8 cellular contexts compared by ENCODE assay signal in genomic region chr5:55176176-55176818, GRCh38. TPM values are rescaled to one million over a fixed set of nuclear protein-coding genes. Genes with fewer than 3 reads are reported as not detected.
A peak's percentile ranks its signal among the peaks of the same experiment; 100 is the strongest.
DNase-seq lines count a peak whose midpoint lies in the region; ATAC-seq and TF ChIP-seq lines count a peak whose summit lies in the region.

No MANE protein-coding gene starts in this region.

- H3K36me3 ChIP-seq in HUES48 (ENCODE audit: control insufficient read depth, insufficient read depth, low read length) (no peaks in the 10 kb centered on the region), liver (ENCODE audit: control insufficient read depth in 4 of 4, insufficient read depth in 3 of 4, low read depth in 1 of 4, low read length in 3 of 4) (no peaks in the 10 kb centered on the region), thyroid gland (no peaks in the 10 kb centered on the region)

- intact Hi-C loops in CD14-positive monocyte (cut with micrococcal nuclease) (no loop called here), thyroid gland (cut with DNase I) (loop anchor here (5.0 to 10.0 kb wide), 2 partner anchors 56 to 129 kb away; partner anchors contain the start of genes CCNO, DHX29 and MTREX)

- H3K27ac ChIP-seq in HUES48 (ENCODE audit: low read depth, low read length) (no peak overlapping the region), liver (ENCODE audit: low read depth in 1 of 2, low read length in 2 of 2) (no peak overlapping the region), thyroid gland (peak overlapping the region in 1 of 3 donors; percentile 3)

- peaks cover 0 to 7% of the 10 kb centered on the region in 2 donors for H3K36me3 Mint-ChIP-seq in CD14-positive monocyte

- peaks cover 2 to 22% (median 7%) of the 10 kb centered on the region in 7 donors for H3K9me3 Mint-ChIP-seq in CD14-positive monocyte

- H3K9me3 ChIP-seq in HUES48 (ENCODE audit: control insufficient read depth, insufficient read depth, low read length), result no peaks in the 10 kb centered on the region
- no peaks in the 10 kb centered on the region for H3K9me3 ChIP-seq in liver (ENCODE audit: control insufficient read depth in 4 of 4, low read length in 3 of 4)
- no peaks in the 10 kb centered on the region for H3K9me3 ChIP-seq in thyroid gland

- peak overlapping the region; percentile 63 for H3K4me3 ChIP-seq in HUES48 (ENCODE audit: low read depth, low read length)
- peak overlapping the region; percentile 21 to 25 for H3K4me3 ChIP-seq in cardiac fibroblast (replicated peaks in 1 of 2; ENCODE audit: low read depth in 2 of 2, low read length in 2 of 2)
- H3K4me3 ChIP-seq in liver (ENCODE audit: low read depth in 1 of 3, low read length in 3 of 3), result peak overlapping the region in 2 of 3 donors; percentile 37 to 44
- peak overlapping the region in 2 of 3 donors; percentile 19 to 24 for H3K4me3 ChIP-seq in thyroid gland (replicated peaks in 1 of 3)

- H3K4me1 Mint-ChIP-seq in CD14-positive monocyte, result peaks cover 36% of the 10 kb centered on the region

- ATAC-seq in HG02970 (IDR thresholded peaks at IDR 0.05; ENCODE audit: low FRiP score, unreplicated experiment) (no peak), GM21576 (IDR thresholded peaks at IDR 0.05; ENCODE audit: unreplicated experiment) (no peak)

- no peak overlapping the region for H3K9ac ChIP-seq in HUES48 (ENCODE audit: low read depth, low read length)
- H3K9ac ChIP-seq in liver (ENCODE audit: low read depth in 1 of 2, low read length in 2 of 2), result no peak overlapping the region

- peak in 1 of 2 donors; percentile 32 for TF ChIP-seq POLR2A in thyroid gland (IDR thresholded peaks at IDR 0.05)

- H3K27me3 ChIP-seq in HUES48 (ENCODE audit: control insufficient read depth, insufficient read depth, low read length) (peaks cover 94% of the 10 kb centered on the region), liver (ENCODE audit: control insufficient read depth in 4 of 4, insufficient read depth in 4 of 4, low read length in 3 of 4) (peaks cover 0 to 10% (median 2%) of the 10 kb centered on the region in 4 donors), thyroid gland (no peaks in the 10 kb centered on the region)

- DNase-seq in CD14-positive monocyte (ENCODE audit: low spot score) (no peak), RPMI8226 (peak; percentile 64), cardiac fibroblast (ENCODE audit: low read depth in 2 of 2) (no peak), thyroid gland (peak; percentile 69 to 74)

- TF ChIP-seq CTCF in CD14-positive monocyte (IDR thresholded peaks at IDR 0.05) (peak; percentile 31), cardiac fibroblast (IDR thresholded peaks at IDR 0.05; ENCODE audit: low read depth, low read length) (peak; percentile 5), liver (IDR thresholded peaks at IDR 0.05; ENCODE audit: low read depth, low read length, missing input control) (peak; percentile 39), thyroid gland (IDR thresholded peaks at IDR 0.05) (peak in 4 of 6 experiments; percentile 42 to 65 (median 60))

- peak overlapping the region; percentile 65 to 89 for H3K4me3 Mint-ChIP-seq in CD14-positive monocyte

- no peak overlapping the region for H3K27ac Mint-ChIP-seq in CD14-positive monocyte

- H3K4me1 ChIP-seq in HUES48 (ENCODE audit: control insufficient read depth, insufficient read depth, low read length) (peaks cover 14% of the 10 kb centered on the region), liver (ENCODE audit: control insufficient read depth in 4 of 4, insufficient read depth in 4 of 4, low read length in 3 of 4) (peaks cover 10 to 32% (median 29%) of the 10 kb centered on the region in 4 donors), thyroid gland (peaks cover 13 to 19% of the 10 kb centered on the region in 2 donors)

- TF ChIP-seq RAD21 in liver (IDR thresholded peaks at IDR 0.05), result no peak

- peaks cover 60 to 86% (median 73%) of the 10 kb centered on the region in 3 donors for H3K27me3 Mint-ChIP-seq in CD14-positive monocyte (ENCODE audit: low read depth in 3 of 3)

- WGBS in liver, result 3% methylated on average over 44 of the region's 44 CpGs
- 2% methylated on average over 39 to 43 of the region's 44 CpGs for WGBS in thyroid gland, 2 donors

TF ChIP-seq in liver, 16 proteins besides CTCF, POLR2A, EP300 and RAD21:
- TF ChIP-seq HNF4G (IDR thresholded peaks at IDR 0.05) (no peak), MAX (IDR thresholded peaks at IDR 0.05) (no peak), FOXA1 (IDR thresholded peaks at IDR 0.05) (no peak), NR2F2 (IDR thresholded peaks at IDR 0.05) (no peak), HNF4A (conservative IDR thresholded peaks at IDR 0.05) (no peak), GABPA (IDR thresholded peaks at IDR 0.05 in 1 of 2, conservative IDR thresholded peaks at IDR 0.05 in 1 of 2) (no peak), YY1 (IDR thresholded peaks at IDR 0.05) (no peak), RXRA (IDR thresholded peaks at IDR 0.05) (no peak), ZBTB33 (IDR thresholded peaks at IDR 0.05) (no peak), REST (IDR thresholded peaks at IDR 0.05) (no peak), TAF1 (conservative IDR thresholded peaks at IDR 0.05) (no peak), EGR1 (IDR thresholded peaks at IDR 0.05; ENCODE audit: low read depth in 2 of 2) (no peak), FOXA2 (IDR thresholded peaks at IDR 0.05) (no peak), ATF3 (IDR thresholded peaks at IDR 0.05) (no peak), JUND (IDR thresholded peaks at IDR 0.05) (no peak), SP1 (IDR thresholded peaks at IDR 0.05) (no peak)

RNA-seq across cellular contexts. Expression of gene CDC20B, which starts 3.3 kb away (rescaled TPM):
- not detected for polyA plus RNA-seq in CD14-positive monocyte
- under 1 TPM in 1 of 2 donors, not detected in 1; 0.28 TPM for total RNA-seq in liver
- polyA plus RNA-seq in liver, result not detected
- not detected for total RNA-seq in thyroid gland

RNA-seq across cellular contexts. Expression of gene GPX8, which starts 16.3 kb away (rescaled TPM):
- polyA plus RNA-seq in CD14-positive monocyte (not detected), liver (1 to 10 TPM in 1 of 2 donors, under 1 TPM in 1; 0.68 to 1.2 TPM)
- total RNA-seq in liver (1 to 10 TPM; 1.0 TPM), thyroid gland (10 to 100 TPM; 34.0 to 44.0 (median 36.8) TPM)

RNA-seq across cellular contexts. Expression of gene MCIDAS, which starts 50.8 kb away (rescaled TPM):
- polyA plus RNA-seq in CD14-positive monocyte (not detected), liver (not detected)
- total RNA-seq in liver (not detected), thyroid gland (1 to 10 TPM in 3 of 4 donors, under 1 TPM in 1; 0.71 to 2.7 (median 2.5) TPM)

RNA-seq across cellular contexts. Expression of gene CCNO, which starts 57.1 kb away (rescaled TPM):
- polyA plus RNA-seq in CD14-positive monocyte (not detected), liver (under 1 TPM in 1 of 2 donors, not detected in 1; 0.23 TPM)
- total RNA-seq in liver (not detected), thyroid gland (10 to 100 TPM in 3 of 4 donors, 1 to 10 TPM in 1; 9.7 to 14.7 (median 11.7) TPM)

Comparison
In these comparisons a context has a peak if more than half of its experiments do, and no peak if none do; other contexts are left out.
1. DNase-seq: peak in RPMI8226 (single experiment) and thyroid gland (2 of 2); none in CD14-positive monocyte (single experiment) and cardiac fibroblast (0 of 2).
2. CTCF ChIP-seq: peak in every context shown above with its lines; median percentile 60 in thyroid gland; 39 in liver; 31 in CD14-positive monocyte; 5 in cardiac fibroblast.
3. RNA of gene GPX8, which starts 16.3 kb away (total RNA-seq): 34.0 to 44.0 TPM in thyroid gland; 1.0 TPM in liver; every median in the first group is over 10 times any median in the second.
4. Peak in every context shown above with its lines, with median percentiles within 50 percentile points of each other: H3K4me3 ChIP-seq.